Comparison of ENCODE assay signal across 8 cellular contexts in genomic region chr14:61320806-61321384, GRCh38. TPM values are rescaled to one million over a fixed set of nuclear protein-coding genes. Genes with fewer than 3 reads are reported as not detected.
DNase-seq lines count a peak whose midpoint lies in the region; ATAC-seq and TF ChIP-seq lines count a peak whose summit lies in the region.

No MANE protein-coding gene starts in this region.

- H3K36me3 Mint-ChIP-seq in mesothelial cell of epicardium: peaks cover 2% of the 10 kb centered on the region

- intact Hi-C loops in A673 (cut with micrococcal nuclease; ENCODE audit: unreplicated experiment): no loop called here

- TF ChIP-seq CTCF in A673 (conservative IDR thresholded peaks at IDR 0.05; ENCODE audit: low read depth, low read length) (no peak), choroid plexus epithelial cell (conservative IDR thresholded peaks at IDR 0.05; ENCODE audit: low read depth, low read length) (no peak), mesothelial cell of epicardium (IDR thresholded peaks at IDR 0.05; ENCODE audit: unreplicated experiment) (no peak)

- H3K27me3 ChIP-seq in A673 (replicated peaks; ENCODE audit: insufficient read depth, low read depth, low read length, poor library complexity) (peaks cover 34% of the 10 kb centered on the region), HUES48 (ENCODE audit: control insufficient read depth, insufficient read depth, low read length) (peaks cover 41% of the 10 kb centered on the region)

- POLR2A ChIA-PET in A673 (lab: Charles Lee; ENCODE audit: low non-redundant PET): interaction anchor here (0.6 kb wide), 1 partner anchor 1922 kb away, joined by 3 read pairs; no protein-coding TSS in a partner anchor

- no peak for ATAC-seq in HG03571 (IDR thresholded peaks at IDR 0.05; ENCODE audit: unreplicated experiment)
- no peak for ATAC-seq in GM21825 (IDR thresholded peaks at IDR 0.05; ENCODE audit: unreplicated experiment)

- no peak overlapping the region for H3K27ac ChIP-seq in A673 (ENCODE audit: low read depth, low read length, poor library complexity, severe bottlenecking)
- no peak overlapping the region for H3K27ac ChIP-seq in HUES48 (ENCODE audit: low read depth, low read length)

- CTCF ChIA-PET in A673 (lab: Charles Lee): no interaction called here

- H3K9ac ChIP-seq in HUES48 (ENCODE audit: low read depth, low read length): peak overlapping the region; percentile 19; the same call in 1 of the 2 replicates

- peaks cover 4% of the 10 kb centered on the region for H3K9me3 Mint-ChIP-seq in mesothelial cell of epicardium

- BruUV-seq in A673 (replicated peaks; lab: Mats Ljungman, UMichigan): no TSS peak

- peaks cover 7% of the 10 kb centered on the region for H3K4me1 Mint-ChIP-seq in mesothelial cell of epicardium

- H3K36me3 ChIP-seq in A673 (ENCODE audit: insufficient read depth, low read length, poor library complexity, severe bottlenecking) (no peaks in the 10 kb centered on the region), HUES48 (ENCODE audit: control insufficient read depth, insufficient read depth, low read length) (no peaks in the 10 kb centered on the region)

- no peaks in the 10 kb centered on the region for H3K4me1 ChIP-seq in A673 (ENCODE audit: insufficient read depth, low read length, poor library complexity, severe bottlenecking)
- H3K4me1 ChIP-seq in HUES48 (ENCODE audit: control insufficient read depth, insufficient read depth, low read length): peaks cover 9% of the 10 kb centered on the region

- no peak for DNase-seq in A673 (ENCODE audit: low spot score)
- no peak for DNase-seq in choroid plexus epithelial cell (ENCODE audit: low read depth)
- DNase-seq in mesothelial cell of epicardium (ENCODE audit: low spot score in 2 of 2, unreplicated experiment in 2 of 2): peak in 1 of 2 experiments; percentile 40
- no peak for DNase-seq in central memory CD4-positive, alpha-beta T cell
- DNase-seq in C1 segment of cervical spinal cord (lab: John Stamatoyannopoulos, UW): no peak

- no peaks in the 10 kb centered on the region for H3K9me3 ChIP-seq in A673 (ENCODE audit: low read depth, low read length, poor library complexity, severe bottlenecking)
- peaks cover 4% of the 10 kb centered on the region; the same call in 1 of the 2 replicates for H3K9me3 ChIP-seq in HUES48 (ENCODE audit: control insufficient read depth, insufficient read depth, low read length)

- H3K4me3 Mint-ChIP-seq in mesothelial cell of epicardium: peak overlapping the region; percentile 77

- H3K27me3 Mint-ChIP-seq in mesothelial cell of epicardium (ENCODE audit: low read depth): peaks cover 32% of the 10 kb centered on the region

- H3K27ac Mint-ChIP-seq in mesothelial cell of epicardium: no peak overlapping the region

- peak overlapping the region; percentile 62 for H3K4me3 ChIP-seq in A673 (ENCODE audit: low read depth, low read length, poor library complexity, severe bottlenecking)
- peak overlapping the region; percentile 72 for H3K4me3 ChIP-seq in HUES48 (ENCODE audit: low read depth, low read length)
- H3K4me3 ChIP-seq in choroid plexus epithelial cell (ENCODE audit: low read depth, low read length): peak overlapping the region; percentile 56

RNA-seq across cellular contexts. Expression of gene PRKCH, which starts 0.5 kb away (rescaled TPM):
- 1.8 and 2.5 TPM in 2 replicates for total RNA-seq in A673 (2021)
- total RNA-seq in mesothelial cell of epicardium: 8.4 to 9.2 TPM (median 9.0 TPM) in 3 replicates

RNA-seq across cellular contexts. Expression of gene TMEM30B, which starts 39.8 kb away (rescaled TPM):
- total RNA-seq in A673 (2021) (0.15 and 0.24 TPM in 2 replicates), mesothelial cell of epicardium (10.1 to 11.2 TPM (median 10.6 TPM) in 3 replicates)
